In genomic region chr5:980001-980588, GRCh38 we compare ENCODE assay signal across 12 cellular contexts. TPM values are rescaled to one million over a fixed set of nuclear protein-coding genes. Genes with fewer than 3 reads are reported as not detected.
DNase-seq lines count a peak whose midpoint lies in the region; ATAC-seq, FAIRE-seq and TF ChIP-seq lines count a peak whose summit lies in the region.
"Had no signal": no experiment of that assay in that cellular context is flagged by ENCODE, and none has a peak within 500 bp of the region (broad histone marks: within the 10 kb centered on the region; RNA-seq: fewer than 3 reads in every experiment).

No MANE protein-coding gene starts in this region.

- no peak for FAIRE-seq in pancreas (lab: Jason Lieb, UNC)
- FAIRE-seq: GM12878, islet of Langerhans had no signal

- H3K9me3 ChIP-seq in pancreas: no peaks in the 10 kb centered on the region
- H3K9me3 ChIP-seq: tibial artery had no signal

- H3K27ac ChIP-seq in pancreas: peak overlapping the region in 3 of 4 donors; percentile 13 to 66 (median 41)
- H3K27ac ChIP-seq: tibial artery had no signal

- TF ChIP-seq CTCF in pancreas (IDR thresholded peaks at IDR 0.05): no peak

- peaks cover 5% of the 10 kb centered on the region for H3K9me3 Mint-ChIP-seq in activated T-helper 1 cell treated with anti-CD3 and anti-CD28 coated beads, Interleukin-12 subunit alpha, Interleukin-12 subunit beta, Interleukin-2, Interleukin-4 antibody, amounts not matched to agents 30 ng/mL and 10 ng/mL and 1 ng/mL, durations not matched to agents 14 hours and 24 hours and 36 hours

- peaks cover 30% of the 10 kb centered on the region for H3K4me1 Mint-ChIP-seq in activated T-helper 1 cell treated with anti-CD3 and anti-CD28 coated beads, Interleukin-12 subunit alpha, Interleukin-12 subunit beta, Interleukin-2, Interleukin-4 antibody, amounts not matched to agents 30 ng/mL and 10 ng/mL and 1 ng/mL, durations not matched to agents 14 hours and 24 hours and 36 hours (ENCODE audit: low read depth)

- no peaks in the 10 kb centered on the region for H3K27me3 ChIP-seq in pancreas

- H3K36me3 Mint-ChIP-seq in activated T-helper 1 cell treated with anti-CD3 and anti-CD28 coated beads, Interleukin-12 subunit alpha, Interleukin-12 subunit beta, Interleukin-2, Interleukin-4 antibody, amounts not matched to agents 30 ng/mL and 10 ng/mL and 1 ng/mL, durations not matched to agents 14 hours and 24 hours and 36 hours (ENCODE audit: low read depth): peaks cover 6% of the 10 kb centered on the region

- H3K36me3 ChIP-seq in pancreas: no peaks in the 10 kb centered on the region
- H3K36me3 ChIP-seq: tibial artery had no signal

- peaks cover 4% of the 10 kb centered on the region for H3K27me3 Mint-ChIP-seq in activated T-helper 1 cell treated with anti-CD3 and anti-CD28 coated beads, Interleukin-12 subunit alpha, Interleukin-12 subunit beta, Interleukin-2, Interleukin-4 antibody, amounts not matched to agents 30 ng/mL and 10 ng/mL and 1 ng/mL, durations not matched to agents 14 hours and 24 hours and 36 hours (ENCODE audit: insufficient read depth)

- ATAC-seq in pancreas: peak; percentile 50 to 83 (median 66)
- ATAC-seq in HG03520 (IDR thresholded peaks at IDR 0.05; ENCODE audit: unreplicated experiment): no peak
- ATAC-seq: GM12878 had no signal

- 41 to 48% methylated on average over 17 of the region's 17 CpGs for WGBS in pancreas, 2 donors

- no peaks in the 10 kb centered on the region for H3K4me1 ChIP-seq in pancreas
- H3K4me1 ChIP-seq: tibial artery had no signal

- intact Hi-C loops in head of caudate nucleus (cut with DNase I): no loop called here
- intact Hi-C loops in pancreas (cut with DNase I): no loop called here
- intact Hi-C loops in activated T-helper 1 cell treated with anti-CD3 and anti-CD28 coated beads, Interleukin-12 subunit alpha, Interleukin-12 subunit beta, Interleukin-2, Interleukin-4 antibody, amounts not matched to agents 30 ng/mL and 10 ng/mL and 1 ng/mL, durations not matched to agents 14 hours and 24 hours and 36 hours (cut with micrococcal nuclease): no loop called here

- H3K27ac Mint-ChIP-seq in activated T-helper 1 cell treated with anti-CD3 and anti-CD28 coated beads, Interleukin-12 subunit alpha, Interleukin-12 subunit beta, Interleukin-2, Interleukin-4 antibody, amounts not matched to agents 30 ng/mL and 10 ng/mL and 1 ng/mL, durations not matched to agents 14 hours and 24 hours and 36 hours: no peak overlapping the region

- H3K4me3 Mint-ChIP-seq in activated T-helper 1 cell treated with anti-CD3 and anti-CD28 coated beads, Interleukin-12 subunit alpha, Interleukin-12 subunit beta, Interleukin-2, Interleukin-4 antibody, amounts not matched to agents 30 ng/mL and 10 ng/mL and 1 ng/mL, durations not matched to agents 14 hours and 24 hours and 36 hours: no peak overlapping the region

- no peak overlapping the region for H3K4me3 ChIP-seq in pancreas
- H3K4me3 ChIP-seq: GM12878, tibial artery had no signal

- DNase-seq in DMS153 treated with DMSO at 0.1 percent for 48 hours (lab: John Stamatoyannopoulos, UW; ENCODE audit: unreplicated experiment) (peak; percentile 20), NCI-H748 (lab: John Stamatoyannopoulos, UW; ENCODE audit: unreplicated experiment) (peak; percentile 98), head of caudate nucleus (peak in 27 of 42 donors; percentile 1 to 73 (median 37)), pancreas (peak in 1 of 6 donors; percentile 19), NCI-H345 treated with DMSO at 0.1 percent for 48 hours (lab: John Stamatoyannopoulos, UW; ENCODE audit: unreplicated experiment) (no peak)
- no peak for DNase-seq in activated T-helper 1 cell treated with anti-CD3 and anti-CD28 coated beads, Interleukin-12 subunit alpha, Interleukin-12 subunit beta, Interleukin-2, Interleukin-4 antibody, amounts not matched to agents 30 ng/mL and 10 ng/mL and 1 ng/mL, durations not matched to agents 14 hours and 24 hours and 36 hours (ENCODE audit: low spot score)
- DNase-seq in stimulated activated CD4-positive, alpha-beta T cell treated with anti-CD3 and anti-CD28 coated beads, Interleukin-4, amount 100 ng/mL, for 24 hours: no peak
- DNase-seq: NCI-H1048 had no signal

RNA-seq across cellular contexts. Expression of gene NKD2, which starts 28.5 kb away (rescaled TPM):
- 1 to 10 TPM; 1.8 to 8.8 (median 3.3) TPM for total RNA-seq in pancreas
- polyA plus RNA-seq in pancreas: 10 to 100 TPM; 13.1 to 18.6 TPM
- total RNA-seq in activated T-helper 1 cell treated with anti-CD3 and anti-CD28 coated beads, Interleukin-12 subunit alpha, Interleukin-12 subunit beta, Interleukin-2, Interleukin-4 antibody, amounts not matched to agents 30 ng/mL and 10 ng/mL and 1 ng/mL, durations not matched to agents 14 hours and 24 hours and 36 hours: 2.9 and 3.2 TPM in 2 replicates

Comparison
In these comparisons a context has a peak if more than half of its experiments do, and no peak if none do; other contexts are left out.
1. DNase-seq: peak in DMS153 treated with DMSO at 0.1 percent for 48 hours (single experiment), NCI-H748 (single experiment) and head of caudate nucleus (27 of 42); none in activated T-helper 1 cell treated with anti-CD3 and anti-CD28 coated beads, Interleukin-12 subunit alpha, Interleukin-12 subunit beta, Interleukin-2, Interleukin-4 antibody, amounts not matched to agents 30 ng/mL and 10 ng/mL and 1 ng/mL, durations not matched to agents 14 hours and 24 hours and 36 hours (single experiment), stimulated activated CD4-positive, alpha-beta T cell treated with anti-CD3 and anti-CD28 coated beads, Interleukin-4, amount 100 ng/mL, for 24 hours (single experiment) and NCI-H345 treated with DMSO at 0.1 percent for 48 hours (single experiment).